ENCODE assay signal across 16 cellular contexts in the genomic region with DNA sequence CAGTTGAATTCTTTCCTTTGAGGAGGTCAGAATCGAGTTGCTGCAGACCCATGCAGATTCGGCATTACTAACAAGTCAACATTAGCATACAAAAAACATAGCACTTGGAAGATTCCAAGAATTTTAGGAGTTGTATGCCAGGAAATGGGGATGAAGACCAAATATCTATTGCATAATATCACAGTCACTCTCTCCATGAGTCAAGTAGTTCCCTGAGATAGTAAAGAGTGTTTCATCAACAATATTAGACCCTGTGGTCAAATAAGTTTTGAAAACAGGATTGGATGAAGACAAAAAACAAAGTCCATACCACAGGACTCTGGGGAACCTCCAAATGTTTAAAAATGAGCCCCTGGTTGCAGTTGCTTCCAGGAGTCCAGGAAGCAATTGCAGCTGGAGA. TPM values are rescaled to one million over a fixed set of nuclear protein-coding genes. Genes with fewer than 3 reads are reported as not detected.
DNase-seq lines count a peak whose midpoint lies in the region; ATAC-seq and TF ChIP-seq lines count a peak whose summit lies in the region.
"Had no signal": no experiment of that assay in that cellular context is flagged by ENCODE, and none has a peak within 500 bp of the region (broad histone marks: within the 10 kb centered on the region; RNA-seq: fewer than 3 reads in every experiment).

No MANE protein-coding gene starts in this region.

- no peaks in the 10 kb centered on the region for H3K36me3 Mint-ChIP-seq in endodermal cell (ENCODE audit: low read depth)

- H3K27me3 ChIP-seq in ovary (no peaks in the 10 kb centered on the region), endodermal cell (ENCODE audit: control insufficient read depth, insufficient read depth, low read length, poor library complexity, severe bottlenecking) (no peaks in the 10 kb centered on the region)
- H3K27me3 ChIP-seq: suprapubic skin had no signal

- no peaks in the 10 kb centered on the region for H3K9me3 Mint-ChIP-seq in endodermal cell

- intact Hi-C loops in ovary (cut with DNase I): no loop called here

- no peak overlapping the region for H3K4me3 Mint-ChIP-seq in endodermal cell

- no peak for ATAC-seq in GM19455 (IDR thresholded peaks at IDR 0.05; ENCODE audit: unreplicated experiment)

- H3K4me3 ChIP-seq in fibroblast of villous mesenchyme (ENCODE audit: low read depth, low read length) (no peak overlapping the region), ovary (no peak overlapping the region), endodermal cell (ENCODE audit: low read length) (no peak overlapping the region)
- H3K4me3 ChIP-seq: suprapubic skin had no signal

- H3K36me3 ChIP-seq in ovary (no peaks in the 10 kb centered on the region), endodermal cell (ENCODE audit: control insufficient read depth, insufficient read depth, low read length) (no peaks in the 10 kb centered on the region)
- H3K36me3 ChIP-seq: neutrophil, suprapubic skin had no signal

- no peaks in the 10 kb centered on the region for H3K4me1 Mint-ChIP-seq in endodermal cell

- H3K27ac ChIP-seq in ovary (peak overlapping the region in 1 of 2 donors; percentile 73), endodermal cell (ENCODE audit: low read depth, low read length) (no peak overlapping the region)
- H3K27ac ChIP-seq: neutrophil, suprapubic skin had no signal

- H3K9ac ChIP-seq in endodermal cell (ENCODE audit: extremely low read depth, low read length, poor library complexity, severe bottlenecking): no peak overlapping the region

- H3K9me3 ChIP-seq in ovary: no peaks in the 10 kb centered on the region
- no peaks in the 10 kb centered on the region for H3K9me3 ChIP-seq in endodermal cell (ENCODE audit: control insufficient read depth, low read length)
- H3K9me3 ChIP-seq: neutrophil, suprapubic skin had no signal

- no peak for TF ChIP-seq POLR2A in ovary (IDR thresholded peaks at IDR 0.05)

- WGBS in ovary, 3 donors: 6 to 7% (median 6%) methylated on average over 2 of the region's 2 CpGs
- 53% methylated on average over 2 of the region's 2 CpGs; no CpG with 5 or more reads in 1 of the 2 experiments for WGBS in endodermal cell (ENCODE audit: insufficient coverage in 1 of 2, insufficient read length in 1 of 2), 2 experiments

- peaks cover 14% of the 10 kb centered on the region for H3K4me1 ChIP-seq in ovary (ENCODE audit: insufficient read depth)
- H3K4me1 ChIP-seq in endodermal cell (ENCODE audit: control insufficient read depth, insufficient read depth, low read length): no peaks in the 10 kb centered on the region

- peak; percentile 74 for TF ChIP-seq EP300 in ovary (IDR thresholded peaks at IDR 0.05)

- TF ChIP-seq CTCF in fibroblast of villous mesenchyme (IDR thresholded peaks at IDR 0.05; ENCODE audit: insufficient read depth, low read depth, low read length) (no peak), ovary (IDR thresholded peaks at IDR 0.05) (no peak), endodermal cell (conservative IDR thresholded peaks at IDR 0.05) (no peak)

- H3K27me3 Mint-ChIP-seq in endodermal cell (ENCODE audit: insufficient read depth): peaks cover 5% of the 10 kb centered on the region

- peak; percentile 86 for DNase-seq in EH (ENCODE audit: low read depth)
- DNase-seq in amniotic epithelial cell (ENCODE audit: low read depth): peak; percentile 93
- peak; percentile 96 for DNase-seq in fibroblast of villous mesenchyme (ENCODE audit: low read depth)
- peak in 1 of 5 donors; percentile 46 for DNase-seq in ovary
- DNase-seq in NCI-H1436 treated with DMSO at 0.1 percent for 48 hours (lab: John Stamatoyannopoulos, UW): no peak
- no peak for DNase-seq in endodermal cell
- no peak for DNase-seq in NCI-H1092 treated with DMSO at 0.1 percent for 48 hours (lab: John Stamatoyannopoulos, UW)
- DNase-seq: activated CD4-positive, alpha-beta T cell treated with anti-CD3 and anti-CD28 coated beads, Interleukin-2, amount 50 U/mL, for 48 hours; activated naive CD4-positive, alpha-beta T cell treated with Interleukin-2 at 50 U/mL for 16 hours; effector memory CD4-positive, alpha-beta T cell; islet precursor cell; NCI-H774; stimulated activated CD4-positive, alpha-beta T cell treated with anti-CD3 and anti-CD28 coated beads, Interleukin-2, amount 100 ng/mL, for 24 hours had no signal

- no peak overlapping the region for H3K27ac Mint-ChIP-seq in endodermal cell

RNA-seq across cellular contexts. Expression of a gene that starts 11.0 kb away (rescaled TPM):
- total RNA-seq in fibroblast of villous mesenchyme (20.6 and 23.7 TPM in 2 replicates), ovary (10 to 100 TPM; 30.2 to 81.0 (median 52.8) TPM), endodermal cell (10 to 100 TPM; 11.3 to 11.8 TPM)
- polyA plus RNA-seq in ovary: 10 to 100 TPM; 32.0 to 61.0 TPM
- 7.5 TPM for polyA plus RNA-seq in endodermal cell (2013, experiment 1 of 2)
- polyA plus RNA-seq in endodermal cell (2013, experiment 2 of 2): 6.5 TPM

RNA-seq across cellular contexts. Expression of a gene that starts 20.6 kb away (rescaled TPM):
- not detected in 2 replicates for total RNA-seq in fibroblast of villous mesenchyme
- total RNA-seq in ovary: under 1 TPM in 5 of 7 donors, not detected in 2; under 0.01 to 0.18 (median 0.05) TPM
- polyA plus RNA-seq in ovary: 1 to 10 TPM in 1 of 2 donors, under 1 TPM in 1; 0.04 to 1.2 TPM
- total RNA-seq in endodermal cell: not detected
- polyA plus RNA-seq in endodermal cell (2013, experiment 1 of 2): not detected
- polyA plus RNA-seq in endodermal cell (2013, experiment 2 of 2): not detected

Comparison
In these comparisons a context has a peak if more than half of its experiments do, and no peak if none do; other contexts are left out.
1. DNase-seq: peak in EH (single experiment), amniotic epithelial cell (single experiment) and fibroblast of villous mesenchyme (single experiment); none in NCI-H1436 treated with DMSO at 0.1 percent for 48 hours (single experiment), endodermal cell (single experiment) and NCI-H1092 treated with DMSO at 0.1 percent for 48 hours (single experiment).